Comparison of ENCODE assay signal across 15 cellular contexts in the genomic region with DNA sequence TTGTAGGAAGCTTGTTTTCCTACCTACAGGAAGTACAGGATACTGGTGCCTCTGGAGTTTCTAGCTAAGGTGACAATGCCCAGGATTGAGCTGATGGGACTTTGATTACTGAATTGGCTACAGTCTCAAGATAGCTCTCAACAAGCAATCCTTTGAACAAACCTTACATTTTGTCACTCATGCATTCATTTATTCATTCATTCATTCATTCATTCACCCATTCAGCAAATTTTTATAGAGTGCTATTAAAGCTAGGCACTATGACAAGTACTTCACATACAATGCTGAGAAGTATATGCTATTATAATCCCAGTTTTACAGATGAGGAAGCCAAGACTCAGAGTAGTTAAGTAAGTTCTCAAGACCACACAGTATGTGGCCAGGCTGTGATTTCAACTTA.
DNase-seq lines count a peak whose midpoint lies in the region; ATAC-seq, FAIRE-seq and TF ChIP-seq lines count a peak whose summit lies in the region.
"Had no signal": no experiment of that assay in that cellular context is flagged by ENCODE, and none has a peak within 500 bp of the region (broad histone marks: within the 10 kb centered on the region; RNA-seq: fewer than 3 reads in every experiment).

No MANE protein-coding gene starts in this region.

- CTCF ChIA-PET in Caco-2 (lab: Charles Lee), result no interaction called here
- CTCF ChIA-PET in GM12878 (lab: Yijun Ruan, JAX), result interaction anchor here (0.7 to 1.7 kb wide), 2 partner anchors 12 to 29 kb away, joined by 4 to 5 read pairs; no protein-coding TSS in a partner anchor

- RAD21 ChIA-PET in GM12878 (lab: Charles Lee; ENCODE audit: unreplicated experiment), result interaction anchor here (1.1 kb wide), 1 partner anchor 12 kb away, joined by 3 read pairs; no protein-coding TSS in a partner anchor

- in situ Hi-C loops in GM12878 (cut with MboI), result no loop called here

- H3K27ac ChIP-seq in GM12878 (ENCODE audit: control insufficient read depth, insufficient read depth) (no peak overlapping the region), GM23338 (ENCODE audit: low read depth) (no peak overlapping the region)

- TF ChIP-seq POLR2A in GM12878 (IDR thresholded peaks at IDR 0.05; ENCODE audit: low read depth, low read length), result no peak

- no peaks in the 10 kb centered on the region for H3K36me3 ChIP-seq in Caco-2 (ENCODE audit: control insufficient read depth, insufficient read depth, low read length)
- no peaks in the 10 kb centered on the region for H3K36me3 ChIP-seq in GM12878 (ENCODE audit: control insufficient read depth in 2 of 2, insufficient read depth in 2 of 2, low read length in 1 of 2)
- no peaks in the 10 kb centered on the region for H3K36me3 ChIP-seq in GM23338 (ENCODE audit: insufficient read depth)

- peaks cover 67% of the 10 kb centered on the region for H3K4me1 Mint-ChIP-seq in activated naive CD8-positive, alpha-beta T cell (ENCODE audit: low read depth)
- H3K4me1 Mint-ChIP-seq in activated naive CD8-positive, alpha-beta T cell treated with anti-CD3 and anti-CD28 coated beads, Interleukin-2, amount 50 U/mL, for 24 hours, result peaks cover 45% of the 10 kb centered on the region
- no peaks in the 10 kb centered on the region for H3K4me1 Mint-ChIP-seq in Caco-2 (ENCODE audit: low read depth, unreplicated experiment)
- H3K4me1 Mint-ChIP-seq in stimulated activated memory B cell treated with anti-CD40 and anti-IgM and Interleukin-4, amounts not matched to agents 10 μg/mL and 1 μg/mL and 100 μg/mL, for 72 hours, result peaks cover 14% of the 10 kb centered on the region
- H3K4me1 Mint-ChIP-seq in GM23338, result no peaks in the 10 kb centered on the region
- H3K4me1 Mint-ChIP-seq: H9 had no signal

- H3F3A ChIP-seq in GM23338 (replicated peaks; ENCODE audit: low read depth), result no peaks in the 10 kb centered on the region

- FAIRE-seq in GM12878 (lab: Jason Lieb, UNC), result no peak
- FAIRE-seq: A204.1, GM18507 had no signal

- BruUV-seq in Caco-2 (replicated peaks; lab: Mats Ljungman, UMichigan) (no TSS peak), GM12878 (replicated peaks; lab: Mats Ljungman, UMichigan) (no TSS peak)

- H2AFZ ChIP-seq in GM12878 (ENCODE audit: control insufficient read depth, low read depth, low read length) (no peak overlapping the region), GM23338 (no peak overlapping the region)

- H3K9me3 Mint-ChIP-seq in activated naive CD8-positive, alpha-beta T cell (ENCODE audit: low read depth), result no peaks in the 10 kb centered on the region
- no peaks in the 10 kb centered on the region for H3K9me3 Mint-ChIP-seq in activated naive CD8-positive, alpha-beta T cell treated with anti-CD3 and anti-CD28 coated beads, Interleukin-2, amount 50 U/mL, for 24 hours
- no peaks in the 10 kb centered on the region for H3K9me3 Mint-ChIP-seq in Caco-2 (ENCODE audit: unreplicated experiment)
- H3K9me3 Mint-ChIP-seq in stimulated activated memory B cell treated with anti-CD40 and anti-IgM and Interleukin-4, amounts not matched to agents 10 μg/mL and 1 μg/mL and 100 μg/mL, for 72 hours, result no peaks in the 10 kb centered on the region
- H3K9me3 Mint-ChIP-seq in GM23338, result no peaks in the 10 kb centered on the region
- H3K9me3 Mint-ChIP-seq: CD8-positive, alpha-beta memory T cell; H9 had no signal

- no peak overlapping the region for H3K9ac ChIP-seq in GM12878 (ENCODE audit: control insufficient read depth, insufficient read depth, low read length)

- no peak for TF ChIP-seq RAD21 in GM12878 (IDR thresholded peaks at IDR 0.05; ENCODE audit: insufficient read depth, low read depth, low read length)

- no peak overlapping the region for H3K4me3 ChIP-seq in Caco-2 (ENCODE audit: low read depth, low read length)
- H3K4me3 ChIP-seq in GM12878, result no peak overlapping the region
- H3K4me3 ChIP-seq in GM23338, result no peak overlapping the region

- peaks cover 6% of the 10 kb centered on the region for H3K36me3 Mint-ChIP-seq in activated naive CD8-positive, alpha-beta T cell
- peaks cover 6% of the 10 kb centered on the region for H3K36me3 Mint-ChIP-seq in activated naive CD8-positive, alpha-beta T cell treated with anti-CD3 and anti-CD28 coated beads, Interleukin-2, amount 50 U/mL, for 24 hours (ENCODE audit: low read depth)
- H3K36me3 Mint-ChIP-seq in Caco-2 (ENCODE audit: insufficient read depth, unreplicated experiment) (no peaks in the 10 kb centered on the region), GM23338 (ENCODE audit: low read depth) (no peaks in the 10 kb centered on the region)
- H3K36me3 Mint-ChIP-seq in stimulated activated memory B cell treated with anti-CD40 and anti-IgM and Interleukin-4, amounts not matched to agents 10 μg/mL and 1 μg/mL and 100 μg/mL, for 72 hours, result peaks cover 15% of the 10 kb centered on the region

- no peaks in the 10 kb centered on the region for H3K9me2 ChIP-seq in GM23338 (ENCODE audit: insufficient read depth)

- no peaks in the 10 kb centered on the region for H3K27me3 Mint-ChIP-seq in activated naive CD8-positive, alpha-beta T cell
- no peaks in the 10 kb centered on the region for H3K27me3 Mint-ChIP-seq in activated naive CD8-positive, alpha-beta T cell treated with anti-CD3 and anti-CD28 coated beads, Interleukin-2, amount 50 U/mL, for 24 hours
- no peaks in the 10 kb centered on the region for H3K27me3 Mint-ChIP-seq in Caco-2 (ENCODE audit: insufficient read depth, unreplicated experiment)
- no peaks in the 10 kb centered on the region for H3K27me3 Mint-ChIP-seq in stimulated activated memory B cell treated with anti-CD40 and anti-IgM and Interleukin-4, amounts not matched to agents 10 μg/mL and 1 μg/mL and 100 μg/mL, for 72 hours
- peaks cover 1% of the 10 kb centered on the region for H3K27me3 Mint-ChIP-seq in GM23338 (ENCODE audit: insufficient read depth, low read depth, poor library complexity)
- H3K27me3 Mint-ChIP-seq: B cell; CD8-positive, alpha-beta memory T cell had no signal

- H3K79me2 ChIP-seq in GM12878 (ENCODE audit: control insufficient read depth, insufficient read depth, low read length) (no peaks in the 10 kb centered on the region; the same call in 1 of the 2 replicates), GM23338 (replicated peaks; ENCODE audit: insufficient read depth) (no peaks in the 10 kb centered on the region)

- no peak for ATAC-seq in activated naive CD8-positive, alpha-beta T cell treated with anti-CD3 and anti-CD28 coated beads, Interleukin-2, amount 50 U/mL, for 24 hours
- ATAC-seq in GM12878 (no peak), GM23338 (no peak)
- no peak for ATAC-seq in stimulated activated memory B cell treated with anti-CD40 and anti-IgM and Interleukin-4, amounts not matched to agents 10 μg/mL and 1 μg/mL and 100 μg/mL, for 72 hours

- TF ChIP-seq EP300 in GM12878 (IDR thresholded peaks at IDR 0.05; ENCODE audit: borderline replicate concordance in 1 of 2, control insufficient read depth in 1 of 2, low read depth in 2 of 2, low read length in 2 of 2), result no peak

- intact Hi-C loops in Caco-2 (cut with micrococcal nuclease; ENCODE audit: unreplicated experiment) (no loop called here), GM12878 (cut with micrococcal nuclease; ENCODE audit: unreplicated experiment) (no loop called here)

- no peak for DNase-seq in activated naive CD8-positive, alpha-beta T cell treated with anti-CD3 and anti-CD28 coated beads, Interleukin-2, amount 50 U/mL, for 24 hours
- DNase-seq in Caco-2 (no peak), GM12878 (ENCODE audit: low read depth, low spot score) (no peak), GM23338 (ENCODE audit: low spot score) (no peak), SIG-M5 treated with dmso at 0.1 percent for 504 hours (lab: John Stamatoyannopoulos, UW; ENCODE audit: unreplicated experiment) (no peak)
- DNase-seq: C1 segment of cervical spinal cord; CD8-positive, alpha-beta memory T cell; DMS53; GOT3; H9 had no signal

- H3K4me2 ChIP-seq in GM12878 (ENCODE audit: control insufficient read depth, insufficient read depth) (no peak overlapping the region), GM23338 (no peak overlapping the region)

- H3K4me1 ChIP-seq in Caco-2 (no peaks in the 10 kb centered on the region), GM12878 (ENCODE audit: control insufficient read depth, insufficient read depth, low read length) (peaks cover 22% of the 10 kb centered on the region), GM23338 (ENCODE audit: insufficient read depth) (no peaks in the 10 kb centered on the region)

- POLR2A ChIA-PET in Caco-2 (lab: Charles Lee), result no interaction called here
- POLR2A ChIA-PET in GM12878 (lab: Charles Lee), result no interaction called here

- H3K27me3 ChIP-seq in Caco-2 (replicated peaks; ENCODE audit: control insufficient read depth, insufficient read depth, low read length) (no peaks in the 10 kb centered on the region), GM12878 (replicated peaks in 1 of 2; ENCODE audit: control insufficient read depth in 2 of 2, insufficient read depth in 2 of 2, low read length in 1 of 2) (no peaks in the 10 kb centered on the region), GM23338 (ENCODE audit: insufficient read depth) (no peaks in the 10 kb centered on the region)

- H4K20me1 ChIP-seq in GM12878 (ENCODE audit: control insufficient read depth, insufficient read depth), result no peaks in the 10 kb centered on the region; the same call in 1 of the 2 replicates
- H4K20me1 ChIP-seq in GM23338 (replicated peaks; ENCODE audit: insufficient read depth), result no peaks in the 10 kb centered on the region

- H3K4me3 Mint-ChIP-seq in activated naive CD8-positive, alpha-beta T cell, result no peak overlapping the region
- no peak overlapping the region for H3K4me3 Mint-ChIP-seq in activated naive CD8-positive, alpha-beta T cell treated with anti-CD3 and anti-CD28 coated beads, Interleukin-2, amount 50 U/mL, for 24 hours
- no peak overlapping the region for H3K4me3 Mint-ChIP-seq in Caco-2 (ENCODE audit: unreplicated experiment)
- no peak overlapping the region for H3K4me3 Mint-ChIP-seq in stimulated activated memory B cell treated with anti-CD40 and anti-IgM and Interleukin-4, amounts not matched to agents 10 μg/mL and 1 μg/mL and 100 μg/mL, for 72 hours
- no peak overlapping the region for H3K4me3 Mint-ChIP-seq in GM23338
- H3K4me3 Mint-ChIP-seq: B cell; CD8-positive, alpha-beta memory T cell; H9 had no signal

- SMC1A ChIA-PET in GM12878 (lab: Charles Lee; ENCODE audit: uncharacterized antibody, unreplicated experiment), result interaction anchor here (1.4 to 1.5 kb wide), 2 partner anchors 11 to 29 kb away, joined by 3 read pairs; no protein-coding TSS in a partner anchor

- H3K27ac Mint-ChIP-seq in activated naive CD8-positive, alpha-beta T cell, result peak overlapping the region; percentile 90
- no peak overlapping the region for H3K27ac Mint-ChIP-seq in activated naive CD8-positive, alpha-beta T cell treated with anti-CD3 and anti-CD28 coated beads, Interleukin-2, amount 50 U/mL, for 24 hours
- peak overlapping the region; percentile 3 for H3K27ac Mint-ChIP-seq in Caco-2 (ENCODE audit: unreplicated experiment)
- peak overlapping the region; percentile 59 for H3K27ac Mint-ChIP-seq in stimulated activated memory B cell treated with anti-CD40 and anti-IgM and Interleukin-4, amounts not matched to agents 10 μg/mL and 1 μg/mL and 100 μg/mL, for 72 hours
- H3K27ac Mint-ChIP-seq in GM23338, result no peak overlapping the region
- H3K27ac Mint-ChIP-seq: B cell, H9 had no signal

- no peak for TF ChIP-seq CTCF in Caco-2 (IDR thresholded peaks at IDR 0.05; ENCODE audit: insufficient read depth in 1 of 2, low read depth in 1 of 2, low read length in 1 of 2, severe bottlenecking in 1 of 2, unreplicated experiment in 1 of 2)
- TF ChIP-seq CTCF in GM12878 (IDR thresholded peaks at IDR 0.05 in 2 of 3, conservative IDR thresholded peaks at IDR 0.05 in 1 of 3; ENCODE audit: control insufficient read depth in 2 of 3, extremely low read depth in 1 of 3, insufficient read depth in 1 of 3, low read depth in 3 of 3, low read length in 3 of 3), result no peak
- TF ChIP-seq CTCF in GM23338 (conservative IDR thresholded peaks at IDR 0.05; ENCODE audit: low read depth in 2 of 2), result no peak

- no peaks in the 10 kb centered on the region for H3K9me3 ChIP-seq in Caco-2
- no peaks in the 10 kb centered on the region for H3K9me3 ChIP-seq in GM12878 (replicated peaks; ENCODE audit: control insufficient read depth, insufficient read depth, low read length)

Comparison
In these comparisons a context has a peak if more than half of its experiments do, and no peak if none do; other contexts are left out.
1. H3K27ac Mint-ChIP-seq: peak in activated naive CD8-positive, alpha-beta T cell (single experiment), Caco-2 (single experiment) and stimulated activated memory B cell treated with anti-CD40 and anti-IgM and Interleukin-4, amounts not matched to agents 10 μg/mL and 1 μg/mL and 100 μg/mL, for 72 hours (single experiment); none in activated naive CD8-positive, alpha-beta T cell treated with anti-CD3 and anti-CD28 coated beads, Interleukin-2, amount 50 U/mL, for 24 hours (single experiment) and GM23338 (single experiment).